Comparison of ENCODE assay signal across 19 cellular contexts in genomic region chr1:221573727-221574126, GRCh38.
DNase-seq lines count a peak whose midpoint lies in the region; ATAC-seq lines count a peak whose summit lies in the region.
"Had no signal": no experiment of that assay in that cellular context is flagged by ENCODE, and none has a peak within 500 bp of the region (broad histone marks: within the 10 kb centered on the region; RNA-seq: fewer than 3 reads in every experiment).

No MANE protein-coding gene starts in this region.

- DNase-seq in NCI-H748 (lab: John Stamatoyannopoulos, UW; ENCODE audit: unreplicated experiment) = peak; percentile 3
- no peak for DNase-seq in NCI-H748 treated with DMSO at 0.1 percent for 48 hours (lab: John Stamatoyannopoulos, UW)
- DNase-seq in SHP77 treated with DMSO at 0.1 percent for 48 hours (lab: John Stamatoyannopoulos, UW) = peak; percentile 41
- peak; percentile 69 for DNase-seq in left ventricle myocardium superior
- peak; percentile 7 for DNase-seq in stromal cell of bone marrow (ENCODE audit: low read depth)
- DNase-seq in activated CD4-positive, CD25-positive, alpha-beta regulatory T cell treated with anti-CD3 and anti-CD28 coated beads, Interleukin-2, amount 50 U/mL, for 72 hours = no peak
- DNase-seq: activated CD4-positive, alpha-beta T cell treated with anti-CD3 and anti-CD28 coated beads, Interleukin-2, amount 50 U/mL, for 48 hours; activated naive CD4-positive, alpha-beta T cell; activated T-cell treated with anti-CD3 and anti-CD28 coated beads for 4 hours; effector memory CD4-positive, alpha-beta T cell; head of caudate nucleus; MG63; NCI-H146; sigmoid colon; stimulated activated CD4-positive, alpha-beta T cell treated with anti-CD3 and anti-CD28 coated beads, Interleukin-2, amount 100 ng/mL, for 24 hours; T-helper 17 cell had no signal

- ATAC-seq in left ventricle myocardium superior (peak; percentile 90), HG03354 (IDR thresholded peaks at IDR 0.05; ENCODE audit: poor library complexity, severe bottlenecking, unreplicated experiment) (no peak), GM18517 (IDR thresholded peaks at IDR 0.05; ENCODE audit: unreplicated experiment) (no peak)
- ATAC-seq: HCT116, T-helper 17 cell had no signal

- intact Hi-C loops in left ventricle myocardium superior (cut with micrococcal nuclease) = no loop called here

Comparison
In these comparisons a context has a peak if more than half of its experiments do, and no peak if none do; other contexts are left out.
1. DNase-seq: peak in NCI-H748 (single experiment), SHP77 treated with DMSO at 0.1 percent for 48 hours (single experiment), left ventricle myocardium superior (single experiment) and stromal cell of bone marrow (single experiment); none in NCI-H748 treated with DMSO at 0.1 percent for 48 hours (single experiment) and activated CD4-positive, CD25-positive, alpha-beta regulatory T cell treated with anti-CD3 and anti-CD28 coated beads, Interleukin-2, amount 50 U/mL, for 72 hours (single experiment).